Comparison of ENCODE assay signal across 10 cellular contexts in the genomic region with DNA sequence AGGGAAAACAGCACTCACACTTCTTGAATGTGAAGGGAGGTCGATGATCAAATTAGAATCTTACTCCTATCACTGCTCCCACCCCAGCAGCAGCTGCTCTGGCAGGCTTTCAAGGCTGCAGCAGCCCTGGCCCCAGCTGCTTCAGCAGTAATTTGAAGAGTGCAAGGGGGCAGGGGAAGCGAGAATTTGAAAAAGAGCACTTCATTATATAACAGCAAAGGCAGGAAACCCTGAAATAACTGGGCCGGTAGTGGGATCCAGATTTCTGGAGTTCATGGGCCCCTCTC. TPM values are rescaled to one million over a fixed set of nuclear protein-coding genes. Genes with fewer than 3 reads are reported as not detected.
DNase-seq lines count a peak whose midpoint lies in the region; ATAC-seq, FAIRE-seq and TF ChIP-seq lines count a peak whose summit lies in the region.
"Had no signal": no experiment of that assay in that cellular context is flagged by ENCODE, and none has a peak within 500 bp of the region (broad histone marks: within the 10 kb centered on the region; RNA-seq: fewer than 3 reads in every experiment).

No MANE protein-coding gene starts in this region.

- no peak overlapping the region for H3K4me3 ChIP-seq in kidney (ENCODE audit: low read length in 2 of 2)

- DNase-seq in NCI-H2029 (lab: John Stamatoyannopoulos, UW) (peak; percentile 3), NCI-H2029 treated with DMSO at 0.1 percent for 48 hours (lab: John Stamatoyannopoulos, UW) (no peak), iPS-NIHi7 (ENCODE audit: extremely low spot score) (peak; percentile 37), superior temporal gyrus (ENCODE audit: extremely low spot score) (peak; percentile 53), kidney (no peak)
- DNase-seq in activated CD8-positive, alpha-beta memory T cell treated with anti-CD3 and anti-CD28 coated beads, Interleukin-2, amount 50 U/mL, for 48 hours = no peak
- DNase-seq: NCI-H2081 treated with DMSO at 0.1 percent for 48 hours had no signal

- H3K36me3 ChIP-seq in kidney (ENCODE audit: control insufficient read depth in 1 of 2, insufficient read depth in 2 of 2, low read length in 2 of 2) = no peaks in the 10 kb centered on the region

- no peak for TF ChIP-seq CTCF in kidney (IDR thresholded peaks at IDR 0.05; ENCODE audit: borderline replicate concordance, extremely low read depth, insufficient read depth)

- H3K27ac ChIP-seq in angular gyrus (ENCODE audit: low read depth, low read length) (peak overlapping the region; percentile 38), kidney (ENCODE audit: low read depth in 2 of 2, low read length in 2 of 2) (peak overlapping the region in 1 of 2 donors; percentile 23)

- FAIRE-seq in kidney (lab: Jason Lieb, UNC) = no peak

- no peak for ATAC-seq in GM19324 (IDR thresholded peaks at IDR 0.05; ENCODE audit: low FRiP score, unreplicated experiment)

- no peak overlapping the region for H3K9ac ChIP-seq in kidney (ENCODE audit: low read length in 2 of 2)

- intact Hi-C loops in kidney (cut with DNase I) = no loop called here

- H3K9me3 ChIP-seq in kidney (ENCODE audit: control insufficient read depth in 1 of 2, low read length in 2 of 2) = no peaks in the 10 kb centered on the region

- H3K4me1 ChIP-seq in kidney (ENCODE audit: control insufficient read depth in 1 of 2, insufficient read depth in 1 of 2, low read depth in 1 of 2, low read length in 2 of 2) = peaks cover 0 to 4% of the 10 kb centered on the region in 2 donors

RNA-seq across cellular contexts. Expression of a gene that starts 44.9 kb away (rescaled TPM):
- total RNA-seq in kidney = 0.06 TPM
- polyA plus RNA-seq in kidney (ENCODE audit: insufficient read depth, low read depth, low replicate concordance) = not detected
- total RNA-seq: temporal lobe had no signal

Comparison
In these comparisons a context has a peak if more than half of its experiments do, and no peak if none do; other contexts are left out.
1. DNase-seq: peak in NCI-H2029 (single experiment), iPS-NIHi7 (single experiment) and superior temporal gyrus (single experiment); none in NCI-H2029 treated with DMSO at 0.1 percent for 48 hours (single experiment), kidney (single experiment) and activated CD8-positive, alpha-beta memory T cell treated with anti-CD3 and anti-CD28 coated beads, Interleukin-2, amount 50 U/mL, for 48 hours (single experiment).